In the genomic region with DNA sequence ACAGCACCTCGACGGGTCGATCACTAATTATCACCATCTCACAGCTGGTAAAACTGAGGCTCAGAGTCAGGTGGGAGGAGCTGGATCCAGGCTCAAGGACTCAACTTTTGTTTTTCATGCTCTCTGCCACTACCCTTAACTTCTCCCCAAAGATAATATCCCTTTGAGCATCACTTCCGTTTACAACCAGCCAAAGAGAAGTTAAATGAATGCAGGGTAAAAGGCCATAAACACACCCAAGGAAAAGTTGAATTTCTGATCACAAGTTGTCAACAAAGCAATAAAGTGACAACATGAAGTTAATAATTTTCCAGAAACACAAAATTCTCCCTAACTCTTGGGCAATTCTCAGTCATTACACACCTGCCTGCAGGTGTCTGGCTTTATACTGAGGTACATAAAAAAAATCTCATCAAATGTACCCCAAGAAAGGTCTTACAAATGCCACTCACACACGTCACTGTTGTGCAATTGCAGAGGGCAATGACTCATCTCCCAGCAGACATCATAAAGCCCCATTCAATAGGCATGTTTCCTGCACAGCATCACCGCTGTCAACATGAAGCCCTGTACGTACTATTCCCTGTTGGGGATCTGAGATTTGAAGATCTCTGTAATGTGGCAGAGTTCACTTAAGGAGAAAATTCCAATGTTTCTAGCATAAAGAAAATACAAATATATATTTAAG, we compare ENCODE assay signal across 29 cellular contexts. TPM values are rescaled to one million over a fixed set of nuclear protein-coding genes. Genes with fewer than 3 reads are reported as not detected.
DNase-seq lines count a peak whose midpoint lies in the region; ATAC-seq, FAIRE-seq and TF ChIP-seq lines count a peak whose summit lies in the region.
"Had no signal": no experiment of that assay in that cellular context is flagged by ENCODE, and none has a peak within 500 bp of the region (broad histone marks: within the 10 kb centered on the region; RNA-seq: fewer than 3 reads in every experiment).

No MANE protein-coding gene starts in this region.

- peak overlapping the region in 1 of 2 donors; percentile 34 for H3K27ac ChIP-seq in small intestine (ENCODE audit: low read depth in 1 of 2, low read length in 1 of 2)
- H3K27ac ChIP-seq: BLaER1, hepatocyte, pancreas, sigmoid colon, upper lobe of left lung had no signal

- ATAC-seq in HG03457 (IDR thresholded peaks at IDR 0.05; ENCODE audit: unreplicated experiment), result no peak
- ATAC-seq: activated naive CD4-positive, alpha-beta T cell treated with anti-CD3 and anti-CD28 coated beads, Interleukin-2, amount 50 U/mL, for 72 hours; GM12878; naive thymus-derived CD8-positive, alpha-beta T cell; pancreas had no signal

- H3K4me1 ChIP-seq in small intestine (ENCODE audit: control insufficient read depth in 2 of 2, insufficient read depth in 1 of 2, low read depth in 1 of 2, low read length in 1 of 2), result no peaks in the 10 kb centered on the region
- H3K4me1 ChIP-seq: BLaER1, pancreas, sigmoid colon, upper lobe of left lung had no signal

- no peak for TF ChIP-seq CTCF in bronchial epithelial cell (IDR thresholded peaks at IDR 0.05; ENCODE audit: insufficient read depth, low read length, severe bottlenecking)

- H3K4me3 ChIP-seq in bronchial epithelial cell (ENCODE audit: low read depth, low read length), result no peak overlapping the region
- H3K4me3 ChIP-seq in small intestine (ENCODE audit: low read depth in 1 of 2, low read length in 2 of 2), result no peak overlapping the region
- H3K4me3 ChIP-seq: BLaER1, GM12878, hepatocyte, pancreas, sigmoid colon, upper lobe of left lung had no signal

- WGBS in small intestine, 3 donors, result 9 to 55% (median 28%) methylated on average over 7 of the region's 7 CpGs

- no peaks in the 10 kb centered on the region for H3K27me3 ChIP-seq in bronchial epithelial cell (ENCODE audit: control insufficient read depth, insufficient read depth, low read length)
- no peaks in the 10 kb centered on the region for H3K27me3 ChIP-seq in small intestine (ENCODE audit: control insufficient read depth in 2 of 2, insufficient read depth in 2 of 2, low read length in 2 of 2)
- H3K27me3 ChIP-seq: BLaER1, hepatocyte, pancreas, sigmoid colon, upper lobe of left lung had no signal

- FAIRE-seq in bronchial epithelial cell (lab: Jason Lieb, UNC) (no peak), small intestine (lab: Jason Lieb, UNC) (no peak)
- FAIRE-seq: islet of Langerhans had no signal

- DNase-seq in NOMO-1 (lab: John Stamatoyannopoulos, UW; ENCODE audit: unreplicated experiment in 2 of 2), result peak; percentile 30 to 50
- DNase-seq in NOMO-1 treated with dmso at 0.1 percent for 144 hours (lab: John Stamatoyannopoulos, UW; ENCODE audit: unreplicated experiment), result no peak
- DNase-seq in MV-4-11 (lab: John Stamatoyannopoulos, UW), result peak; percentile 58
- DNase-seq in bronchial epithelial cell (ENCODE audit: low read depth), result peak; percentile 26
- DNase-seq in small intestine, result peak; percentile 72
- DNase-seq in DMS114 treated with DMSO at 0.1 percent for 48 hours (lab: John Stamatoyannopoulos, UW; ENCODE audit: unreplicated experiment), result no peak
- no peak for DNase-seq in kidney glomerular epithelial cell (lab: John Stamatoyannopoulos, UW)
- DNase-seq: activated CD4-positive, alpha-beta T cell treated with anti-CD3 and anti-CD28 coated beads for 1 hour; cortex of kidney; GF-D8; HCEC 1CT; naive thymus-derived CD8-positive, alpha-beta T cell; NCI-H1105; NCI-H2081 treated with DMSO at 0.1 percent for 48 hours; NCI-H510A; pancreas; sigmoid colon; stimulated activated naive CD4-positive, alpha-beta T cell treated with Interleukin-2 at 50 U/mL for 16 hours; upper lobe of left lung had no signal

- H3K36me3 ChIP-seq in bronchial epithelial cell (ENCODE audit: control insufficient read depth, insufficient read depth, low read length), result no peaks in the 10 kb centered on the region
- no peaks in the 10 kb centered on the region for H3K36me3 ChIP-seq in small intestine (ENCODE audit: control insufficient read depth in 2 of 2, insufficient read depth in 2 of 2, low read length in 2 of 2)
- H3K36me3 ChIP-seq: BLaER1, pancreas, sigmoid colon, upper lobe of left lung had no signal

- H3K9me3 ChIP-seq in small intestine (ENCODE audit: control insufficient read depth, low read depth), result no peaks in the 10 kb centered on the region
- H3K9me3 ChIP-seq: BLaER1, pancreas, sigmoid colon, upper lobe of left lung had no signal

RNA-seq across cellular contexts. Expression of a gene that starts 3.4 kb away (rescaled TPM):
- total RNA-seq in bronchial epithelial cell, result not detected in 2 replicates
- polyA plus RNA-seq in small intestine, result not detected
- total RNA-seq: A172; activated naive CD4-positive, alpha-beta T cell treated with anti-CD3 and anti-CD28 coated beads, Interleukin-2, amount 50 U/mL, for 72 hours; activated T-helper 1 cell treated with anti-CD3 and anti-CD28 coated beads, Interleukin-12 subunit alpha, Interleukin-12 subunit beta, Interleukin-2, Interleukin-4 antibody, amounts not matched to agents 30 ng/mL and 10 ng/mL and 1 ng/mL, durations not matched to agents 14 hours and 24 hours and 36 hours; fibroblast of villous mesenchyme; GM12878; hepatocyte; naive thymus-derived CD8-positive, alpha-beta T cell; OCI-LY7; sigmoid colon had no signal
- polyA plus RNA-seq: GM12878; hepatocyte; naive thymus-derived CD8-positive, alpha-beta T cell; sigmoid colon had no signal

RNA-seq across cellular contexts. Expression of a gene that starts 13.6 kb away (rescaled TPM):
- not detected in 2 replicates for total RNA-seq in bronchial epithelial cell
- not detected for polyA plus RNA-seq in small intestine
- total RNA-seq: A172; activated naive CD4-positive, alpha-beta T cell treated with anti-CD3 and anti-CD28 coated beads, Interleukin-2, amount 50 U/mL, for 72 hours; activated T-helper 1 cell treated with anti-CD3 and anti-CD28 coated beads, Interleukin-12 subunit alpha, Interleukin-12 subunit beta, Interleukin-2, Interleukin-4 antibody, amounts not matched to agents 30 ng/mL and 10 ng/mL and 1 ng/mL, durations not matched to agents 14 hours and 24 hours and 36 hours; fibroblast of villous mesenchyme; hepatocyte; naive thymus-derived CD8-positive, alpha-beta T cell; OCI-LY7; pancreas; sigmoid colon; upper lobe of left lung had no signal
- polyA plus RNA-seq: hepatocyte; naive thymus-derived CD8-positive, alpha-beta T cell; pancreas; sigmoid colon had no signal

RNA-seq across cellular contexts. Expression of a gene that starts 23.8 kb away (rescaled TPM):
- not detected in 2 replicates for total RNA-seq in bronchial epithelial cell
- not detected for polyA plus RNA-seq in small intestine
- total RNA-seq: A172; activated naive CD4-positive, alpha-beta T cell treated with anti-CD3 and anti-CD28 coated beads, Interleukin-2, amount 50 U/mL, for 72 hours; activated T-helper 1 cell treated with anti-CD3 and anti-CD28 coated beads, Interleukin-12 subunit alpha, Interleukin-12 subunit beta, Interleukin-2, Interleukin-4 antibody, amounts not matched to agents 30 ng/mL and 10 ng/mL and 1 ng/mL, durations not matched to agents 14 hours and 24 hours and 36 hours; fibroblast of villous mesenchyme; hepatocyte; naive thymus-derived CD8-positive, alpha-beta T cell; OCI-LY7; pancreas; sigmoid colon; upper lobe of left lung had no signal
- polyA plus RNA-seq: hepatocyte; naive thymus-derived CD8-positive, alpha-beta T cell; pancreas; sigmoid colon had no signal

RNA-seq across cellular contexts. Expression of a gene that starts 34.0 kb away (rescaled TPM):
- 0.13 TPM in 1 of 2 replicates, not detected in the other for total RNA-seq in bronchial epithelial cell
- polyA plus RNA-seq in small intestine, result not detected
- total RNA-seq: A172; activated naive CD4-positive, alpha-beta T cell treated with anti-CD3 and anti-CD28 coated beads, Interleukin-2, amount 50 U/mL, for 72 hours; activated T-helper 1 cell treated with anti-CD3 and anti-CD28 coated beads, Interleukin-12 subunit alpha, Interleukin-12 subunit beta, Interleukin-2, Interleukin-4 antibody, amounts not matched to agents 30 ng/mL and 10 ng/mL and 1 ng/mL, durations not matched to agents 14 hours and 24 hours and 36 hours; fibroblast of villous mesenchyme; GM12878; hepatocyte; naive thymus-derived CD8-positive, alpha-beta T cell; OCI-LY7; sigmoid colon; upper lobe of left lung had no signal
- polyA plus RNA-seq: GM12878; hepatocyte; naive thymus-derived CD8-positive, alpha-beta T cell had no signal

RNA-seq across cellular contexts. Expression of a gene that starts 56.9 kb away (rescaled TPM):
- not detected in 2 replicates for total RNA-seq in bronchial epithelial cell
- not detected for polyA plus RNA-seq in small intestine
- total RNA-seq: A172; activated naive CD4-positive, alpha-beta T cell treated with anti-CD3 and anti-CD28 coated beads, Interleukin-2, amount 50 U/mL, for 72 hours; activated T-helper 1 cell treated with anti-CD3 and anti-CD28 coated beads, Interleukin-12 subunit alpha, Interleukin-12 subunit beta, Interleukin-2, Interleukin-4 antibody, amounts not matched to agents 30 ng/mL and 10 ng/mL and 1 ng/mL, durations not matched to agents 14 hours and 24 hours and 36 hours; fibroblast of villous mesenchyme; hepatocyte; naive thymus-derived CD8-positive, alpha-beta T cell; OCI-LY7; pancreas; sigmoid colon; upper lobe of left lung had no signal
- polyA plus RNA-seq: hepatocyte, pancreas, sigmoid colon had no signal

Comparison
In these comparisons a context has a peak if more than half of its experiments do, and no peak if none do; other contexts are left out.
1. DNase-seq: peak in NOMO-1 (2 of 2), MV-4-11 (single experiment), bronchial epithelial cell (single experiment) and small intestine (single experiment); none in NOMO-1 treated with dmso at 0.1 percent for 144 hours (single experiment), DMS114 treated with DMSO at 0.1 percent for 48 hours (single experiment) and kidney glomerular epithelial cell (single experiment).